21 cellular contexts compared by ENCODE assay signal in genomic region chr4:165605811-165606210, GRCh38.
DNase-seq lines count a peak whose midpoint lies in the region; ATAC-seq, FAIRE-seq and TF ChIP-seq lines count a peak whose summit lies in the region.
"Had no signal": no experiment of that assay in that cellular context is flagged by ENCODE, and none has a peak within 500 bp of the region (broad histone marks: within the 10 kb centered on the region; RNA-seq: fewer than 3 reads in every experiment).

No MANE protein-coding gene starts in this region.

- no peaks in the 10 kb centered on the region for H3K79me2 ChIP-seq in OCI-LY3 (ENCODE audit: low read length)

- no peak overlapping the region for H3K4me2 ChIP-seq in OCI-LY3 (ENCODE audit: low read length)
- H3K4me2 ChIP-seq: BLaER1 had no signal

- H3K9me3 ChIP-seq in OCI-LY3 (ENCODE audit: insufficient read depth, low read length): no peaks in the 10 kb centered on the region; the same call in 1 of the 2 replicates
- H3K9me3 ChIP-seq: BE2C, BLaER1 had no signal

- no peak overlapping the region for H3K9ac ChIP-seq in OCI-LY3 (ENCODE audit: low read length)
- H3K9ac ChIP-seq: BLaER1 had no signal

- H4K20me1 ChIP-seq in OCI-LY3 (ENCODE audit: insufficient read depth, low read length): no peaks in the 10 kb centered on the region
- H4K20me1 ChIP-seq: BLaER1 had no signal

- peaks cover 12% of the 10 kb centered on the region for H3K4me1 ChIP-seq in OCI-LY3 (ENCODE audit: low read length)
- H3K4me1 ChIP-seq: BE2C had no signal

- no peak overlapping the region for H3K4me3 ChIP-seq in OCI-LY3 (ENCODE audit: low read length)
- H3K4me3 ChIP-seq: BLaER1 had no signal

- H3K36me3 ChIP-seq in OCI-LY3 (replicated peaks; ENCODE audit: low read depth, low read length): no peaks in the 10 kb centered on the region
- H3K36me3 ChIP-seq: BE2C, BLaER1 had no signal

- ATAC-seq in GM19397 (IDR thresholded peaks at IDR 0.05; ENCODE audit: unreplicated experiment) (no peak), GM19463 (IDR thresholded peaks at IDR 0.05; ENCODE audit: unreplicated experiment) (no peak), GM18517 (IDR thresholded peaks at IDR 0.05; ENCODE audit: unreplicated experiment) (no peak)

- no peak overlapping the region for H3K27ac ChIP-seq in OCI-LY3 (ENCODE audit: low read length)
- H3K27ac ChIP-seq: BLaER1 had no signal

- no peaks in the 10 kb centered on the region for H3K27me3 ChIP-seq in OCI-LY3 (ENCODE audit: low read depth, low read length)
- H3K27me3 ChIP-seq: BE2C, BLaER1 had no signal

- TF ChIP-seq CTCF in D721Med (IDR thresholded peaks at IDR 0.05; ENCODE audit: insufficient read depth, missing control alignments) (no peak), OCI-LY3 (IDR thresholded peaks at IDR 0.05; ENCODE audit: low read depth, low read length) (no peak)

- H2AFZ ChIP-seq in OCI-LY3 (ENCODE audit: low read depth, low read length): peak overlapping the region; percentile 22; the same call in 1 of the 2 replicates

- DNase-seq in D721Med (ENCODE audit: insufficient read length, low spot score): no peak
- peak; percentile 55 to 69 for DNase-seq in dermis microvascular lymphatic vessel endothelial cell (ENCODE audit: low read depth in 2 of 2)
- DNase-seq in lung microvascular endothelial cell (ENCODE audit: low read depth in 2 of 2): peak; percentile 36 to 74
- DNase-seq in activated CD4-positive, alpha-beta T cell treated with anti-CD3 and anti-CD28 coated beads for 48 hours: no peak
- DNase-seq: 8988T; ACHN; BE2C; C1 segment of cervical spinal cord; CD4-positive, alpha-beta memory T cell; CD4-positive, CD25-positive, alpha-beta regulatory T cell; CD8-positive, alpha-beta memory T cell; COR-L47; DMS79 treated with DMSO at 0.1 percent for 48 hours; GF-D8 had no signal

- peak; percentile 38 for FAIRE-seq in D721Med (lab: Jason Lieb, UNC)
- FAIRE-seq: A204.1, GM12891 had no signal

Comparison
In these comparisons a context has a peak if more than half of its experiments do, and no peak if none do; other contexts are left out.
1. DNase-seq: peak in dermis microvascular lymphatic vessel endothelial cell (2 of 2) and lung microvascular endothelial cell (2 of 2); none in D721Med (single experiment) and activated CD4-positive, alpha-beta T cell treated with anti-CD3 and anti-CD28 coated beads for 48 hours (single experiment).